ENCODE assay signal across 15 cellular contexts in the genomic region with DNA sequence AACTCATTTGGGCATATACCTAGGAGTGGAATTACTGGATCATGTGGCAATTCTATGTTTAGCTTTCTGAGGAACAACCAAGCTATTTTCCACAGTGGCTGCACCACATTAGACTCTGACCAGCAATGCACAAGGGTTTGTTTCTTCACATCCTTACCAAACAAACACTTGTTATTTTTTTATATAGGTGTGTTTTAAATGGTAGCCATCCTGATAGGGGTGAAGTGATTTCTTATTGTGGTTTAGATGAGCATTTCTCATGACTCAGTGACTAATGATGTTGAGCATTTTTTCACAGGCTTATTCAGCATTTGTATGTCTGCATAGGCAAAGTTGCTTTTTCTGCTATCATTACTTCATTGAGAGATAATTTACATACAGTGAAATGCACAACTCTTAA. TPM values are rescaled to one million over a fixed set of nuclear protein-coding genes. Genes with fewer than 3 reads are reported as not detected.
A peak's percentile ranks its signal among the peaks of the same experiment; 100 is the strongest.
DNase-seq lines count a peak whose midpoint lies in the region; ATAC-seq and TF ChIP-seq lines count a peak whose summit lies in the region.
"Had no signal": no experiment of that assay in that cellular context is flagged by ENCODE, and none has a peak within 500 bp of the region (broad histone marks: within the 10 kb centered on the region; RNA-seq: fewer than 3 reads in every experiment).

No MANE protein-coding gene starts in this region.

- no peak overlapping the region for H3K23ac ChIP-seq in neuronal stem cell (ENCODE audit: low read depth, low read length, poor library complexity)

- H3K27me3 Mint-ChIP-seq in osteocyte (ENCODE audit: unreplicated experiment), result no peaks in the 10 kb centered on the region

- peaks cover 61% of the 10 kb centered on the region for H3K4me1 Mint-ChIP-seq in osteocyte (ENCODE audit: unreplicated experiment)

- no peak overlapping the region for H3K18ac ChIP-seq in neuronal stem cell (ENCODE audit: low read length)

- TF ChIP-seq POLR2A in adrenal gland (IDR thresholded peaks at IDR 0.05), result no peak

- no peak overlapping the region for H4K91ac ChIP-seq in neuronal stem cell (ENCODE audit: low read depth, low read length, poor library complexity)

- H2BK15ac ChIP-seq in neuronal stem cell (ENCODE audit: low read length), result no peak overlapping the region

- H3K27ac ChIP-seq in PC-9 (peak overlapping the region; percentile 46; the same call in 1 of the 2 replicates), adrenal gland (no peak overlapping the region), neuronal stem cell (replicated peaks; ENCODE audit: low read length) (no peak overlapping the region)
- H3K27ac ChIP-seq: C4-2B had no signal

- no peak overlapping the region for H2AK5ac ChIP-seq in neuronal stem cell (ENCODE audit: low read depth, low read length)

- DNase-seq in GM03348 (ENCODE audit: low spot score) (peak; percentile 29), PC-9 (peak in 1 of 2 experiments; percentile 88), cardiac fibroblast (ENCODE audit: low read depth in 2 of 2) (peak; percentile 39 to 76), osteocyte (ENCODE audit: extremely low spot score, unreplicated experiment) (peak; percentile 4), adrenal gland (no peak), neuronal stem cell (ENCODE audit: low spot score) (no peak)
- no peak for DNase-seq in activated effector memory CD4-positive, alpha-beta T cell treated with Interleukin-2 at 50 U/mL for 16 hours
- DNase-seq: GDM1, NCI-H1436, NCI-H524, retina, SHP77 had no signal

- no peak overlapping the region for H2BK12ac ChIP-seq in neuronal stem cell (ENCODE audit: low read length)

- H3K14ac ChIP-seq in neuronal stem cell (ENCODE audit: low read length), result no peak overlapping the region

- TF ChIP-seq CTCF in PC-9 (conservative IDR thresholded peaks at IDR 0.05) (no peak), cardiac fibroblast (IDR thresholded peaks at IDR 0.05; ENCODE audit: low read depth, low read length) (no peak), osteocyte (IDR thresholded peaks at IDR 0.05) (no peak), adrenal gland (IDR thresholded peaks at IDR 0.05) (no peak)

- no peaks in the 10 kb centered on the region for H3K36me3 Mint-ChIP-seq in osteocyte (ENCODE audit: unreplicated experiment)
- H3K36me3 Mint-ChIP-seq: WTC11 had no signal

- peaks cover 56% of the 10 kb centered on the region for H3K4me1 ChIP-seq in PC-9 (replicated peaks; ENCODE audit: insufficient read depth)
- H3K4me1 ChIP-seq in adrenal gland (replicated peaks in 1 of 2), result no peaks in the 10 kb centered on the region
- peaks cover 0 to 4% of the 10 kb centered on the region in 2 donors for H3K4me1 ChIP-seq in neuronal stem cell (ENCODE audit: control insufficient read depth in 2 of 2, insufficient read depth in 1 of 2, low read depth in 1 of 2, low read length in 2 of 2)

- H2BK120ac ChIP-seq in neuronal stem cell (ENCODE audit: low read depth, low read length), result no peak overlapping the region

- BruUV-seq in PC-9 (replicated peaks; lab: Mats Ljungman, UMichigan), result no TSS peak

- H3F3A ChIP-seq in PC-9 (ENCODE audit: insufficient read depth, low read depth), result peaks cover 47% of the 10 kb centered on the region

- H3K27me3 ChIP-seq in PC-9 (ENCODE audit: insufficient read depth, low read depth) (no peaks in the 10 kb centered on the region), adrenal gland (no peaks in the 10 kb centered on the region), neuronal stem cell (ENCODE audit: control insufficient read depth in 3 of 3, insufficient read depth in 3 of 3, low read depth in 1 of 3, low read length in 3 of 3) (no peaks in the 10 kb centered on the region)

- H4K20me1 ChIP-seq in PC-9 (ENCODE audit: insufficient read depth), result no peaks in the 10 kb centered on the region

- H3K36me3 ChIP-seq in PC-9 (ENCODE audit: low read depth), result no peaks in the 10 kb centered on the region
- no peaks in the 10 kb centered on the region for H3K36me3 ChIP-seq in adrenal gland (replicated peaks in 1 of 2)
- no peaks in the 10 kb centered on the region for H3K36me3 ChIP-seq in neuronal stem cell (replicated peaks in 1 of 2; ENCODE audit: control insufficient read depth in 2 of 2, insufficient read depth in 2 of 2, low read length in 2 of 2)

- no peaks in the 10 kb centered on the region for H3K9me2 ChIP-seq in PC-9 (ENCODE audit: insufficient read depth)

- ATAC-seq in HG03039 (IDR thresholded peaks at IDR 0.05; ENCODE audit: unreplicated experiment), result no peak
- ATAC-seq: WTC11 had no signal

- H3K9ac ChIP-seq in neuronal stem cell (ENCODE audit: low read depth, low read length, poor library complexity), result no peak overlapping the region

- H3K79me2 ChIP-seq in PC-9 (ENCODE audit: low read depth), result peaks cover 28% of the 10 kb centered on the region; the same call in 1 of the 2 replicates

- CTCF ChIA-PET in PC-9 (lab: Charles Lee), result no interaction called here

- H2AFZ ChIP-seq in PC-9, result no peak overlapping the region
- H2AFZ ChIP-seq in neuronal stem cell (ENCODE audit: low read length), result no peak overlapping the region

- intact Hi-C loops in PC-9 (cut with micrococcal nuclease; ENCODE audit: unreplicated experiment) (loop anchor here (2.0 to 5.0 kb wide), 2 partner anchors 29 to 248 kb away; a partner anchor contains a TSS), adrenal gland (cut with DNase I) (no loop called here)

- H2BK5ac ChIP-seq in neuronal stem cell (ENCODE audit: low read length), result no peak overlapping the region

- peak overlapping the region; percentile 23 for H3K27ac Mint-ChIP-seq in osteocyte (ENCODE audit: unreplicated experiment)
- H3K27ac Mint-ChIP-seq: WTC11 had no signal

- H4K8ac ChIP-seq in neuronal stem cell (ENCODE audit: low read depth, low read length), result no peak overlapping the region

- no peak overlapping the region for H3K4ac ChIP-seq in neuronal stem cell (ENCODE audit: low read length)

- H3K4me3 ChIP-seq in PC-9 (no peak overlapping the region), cardiac fibroblast (replicated peaks in 1 of 2; ENCODE audit: low read depth in 2 of 2, low read length in 2 of 2) (no peak overlapping the region), adrenal gland (no peak overlapping the region), neuronal stem cell (ENCODE audit: low read length in 2 of 2) (no peak overlapping the region)

- H3K9me3 ChIP-seq in PC-9 (ENCODE audit: insufficient read depth, low read depth), result no peaks in the 10 kb centered on the region
- H3K9me3 ChIP-seq in adrenal gland (replicated peaks in 1 of 3), result no peaks in the 10 kb centered on the region
- H3K9me3 ChIP-seq in neuronal stem cell (replicated peaks in 1 of 2; ENCODE audit: control insufficient read depth in 2 of 2, insufficient read depth in 1 of 2, low read depth in 1 of 2, low read length in 2 of 2), result peaks cover 0 to 5% of the 10 kb centered on the region in 2 donors

- H3K4me2 ChIP-seq in PC-9 (peak overlapping the region; percentile 8; the same call in 1 of the 2 replicates), neuronal stem cell (ENCODE audit: insufficient read depth, low read length, poor library complexity, severe bottlenecking) (no peak overlapping the region)

- no peaks in the 10 kb centered on the region for H3K9me3 Mint-ChIP-seq in osteocyte (ENCODE audit: unreplicated experiment)

- no peak overlapping the region for H3K4me3 Mint-ChIP-seq in osteocyte (ENCODE audit: unreplicated experiment)
- H3K4me3 Mint-ChIP-seq: WTC11 had no signal

- H3K79me1 ChIP-seq in neuronal stem cell (ENCODE audit: low read depth, low read length), result no peaks in the 10 kb centered on the region

- POLR2A ChIA-PET in PC-9 (lab: Charles Lee; ENCODE audit: unreplicated experiment), result interaction anchor here (0.5 kb wide), 1 partner anchor 75 kb away, joined by 3 read pairs; no protein-coding TSS in a partner anchor

RNA-seq across cellular contexts. Expression of a gene that starts 36.0 kb away (rescaled TPM):
- total RNA-seq in PC-9 (2021) (32.1 and 37.4 TPM in 2 replicates), osteocyte (0.83 and 0.94 TPM in 2 replicates), adrenal gland (under 1 TPM; 0.14 to 0.69 (median 0.25) TPM)
- polyA plus RNA-seq in adrenal gland, result under 1 TPM; 0.16 to 0.30 (median 0.22) TPM
- 4.1 TPM for polyA plus RNA-seq in neuronal stem cell (2013, experiment 1 of 2)
- 4.5 TPM for polyA plus RNA-seq in neuronal stem cell (2013, experiment 2 of 2)

Comparison
In these comparisons a context has a peak if more than half of its experiments do, and no peak if none do; other contexts are left out.
1. DNase-seq: peak in GM03348 (single experiment), cardiac fibroblast (2 of 2) and osteocyte (single experiment); none in activated effector memory CD4-positive, alpha-beta T cell treated with Interleukin-2 at 50 U/mL for 16 hours (single experiment), adrenal gland (0 of 7) and neuronal stem cell (single experiment).
2. RNA of a gene that starts 36.0 kb away (total RNA-seq): 32.1 to 37.4 TPM in PC-9; 0.83 to 0.94 TPM in osteocyte and 0.14 to 0.69 TPM in adrenal gland; every median in the first group is over 10 times any median in the second.